Comparison of ENCODE assay signal across 8 cellular contexts in genomic region chr3:129280183-129280582, GRCh38. TPM values are rescaled to one million over a fixed set of nuclear protein-coding genes. Genes with fewer than 3 reads are reported as not detected.
DNase-seq lines count a peak whose midpoint lies in the region; ATAC-seq, FAIRE-seq and TF ChIP-seq lines count a peak whose summit lies in the region.

No MANE protein-coding gene starts in this region.

- BruUV-seq in Calu3 (replicated peaks; lab: Mats Ljungman, UMichigan) (TSS peak; percentile 30), endothelial cell of umbilical vein (replicated peaks; lab: Mats Ljungman, UMichigan) (no TSS peak)

- H3K27me3 ChIP-seq in OCI-LY1 (ENCODE audit: insufficient read depth, low read length): no peaks in the 10 kb centered on the region
- H3K27me3 ChIP-seq in endothelial cell of umbilical vein (ENCODE audit: control insufficient read depth in 2 of 2, insufficient read depth in 2 of 2, low read length in 2 of 2): no peaks in the 10 kb centered on the region
- no peaks in the 10 kb centered on the region for H3K27me3 ChIP-seq in neuron (ENCODE audit: insufficient read depth, low read length)

- peaks cover 26% of the 10 kb centered on the region for H3K4me1 Mint-ChIP-seq in Calu3 (ENCODE audit: low read depth, unreplicated experiment)

- no peak for TF ChIP-seq POLR2A in endothelial cell of umbilical vein (IDR thresholded peaks at IDR 0.05; ENCODE audit: low read depth, low read length)

- H4K20me1 ChIP-seq in OCI-LY1 (ENCODE audit: insufficient read depth, low read length): no peaks in the 10 kb centered on the region
- no peaks in the 10 kb centered on the region for H4K20me1 ChIP-seq in endothelial cell of umbilical vein (replicated peaks; ENCODE audit: control insufficient read depth, extremely low read depth, insufficient read depth, low read length)

- H3K36me3 ChIP-seq in OCI-LY1 (ENCODE audit: insufficient read depth, low read length) (peaks cover 61% of the 10 kb centered on the region), endothelial cell of umbilical vein (ENCODE audit: control insufficient read depth in 2 of 2, extremely low read depth in 1 of 2, insufficient read depth in 2 of 2, low read length in 2 of 2) (peaks cover 10 to 15% of the 10 kb centered on the region in 2 experiments), neuron (ENCODE audit: insufficient read depth, low read length) (peaks cover 25% of the 10 kb centered on the region)

- peaks cover 57% of the 10 kb centered on the region for H3K36me3 Mint-ChIP-seq in Calu3 (ENCODE audit: insufficient read depth, unreplicated experiment)

- no peaks in the 10 kb centered on the region for H3K9me1 ChIP-seq in endothelial cell of umbilical vein (replicated peaks; ENCODE audit: control insufficient read depth, extremely low read depth, insufficient read depth, low read length)

- DNase-seq in Calu3 (no peak), endothelial cell of umbilical vein (ENCODE audit: low read depth, low spot score) (no peak), NOMO-1 treated with DMSO at 0.1 percent for 48 hours (lab: John Stamatoyannopoulos, UW; ENCODE audit: unreplicated experiment) (no peak), hypothalamus (lab: John Stamatoyannopoulos, UW) (no peak)

- H3K9me2 ChIP-seq in OCI-LY1 (ENCODE audit: low read depth, low read length): no peaks in the 10 kb centered on the region

- POLR2A ChIA-PET in endothelial cell of umbilical vein (lab: Charles Lee): interaction anchor here (0.5 to 1.4 kb wide), 3 partner anchors 33 to 87 kb away, joined by 3 to 12 read pairs (median 7); a partner anchor contains a TSS

- no peaks in the 10 kb centered on the region for H3K9me3 Mint-ChIP-seq in Calu3 (ENCODE audit: low read depth, unreplicated experiment)

- H3F3A ChIP-seq in OCI-LY1 (ENCODE audit: insufficient read depth, low read length): 0 out of 2 replicates have a peak, but pooled peaks cover 13% of the 10 kb centered on the region

- H2AFZ ChIP-seq in OCI-LY1 (ENCODE audit: low read length): no peak overlapping the region
- no peak overlapping the region for H2AFZ ChIP-seq in endothelial cell of umbilical vein (ENCODE audit: low read depth, low read length)
- H2AFZ ChIP-seq in neuron (ENCODE audit: low read depth, low read length): no peak overlapping the region

- H3K27ac ChIP-seq in OCI-LY1 (ENCODE audit: low read depth, low read length, poor library complexity, severe bottlenecking) (peak overlapping the region; percentile 96), endothelial cell of umbilical vein (ENCODE audit: insufficient read depth, low read depth, low read length) (no peak overlapping the region)

- CTCF ChIA-PET in Calu3 (lab: Charles Lee) (interaction anchor here (1.2 kb wide), 1 partner anchor 31 kb away, joined by 3 read pairs; the partner anchor contains the start of gene COPG1), endothelial cell of umbilical vein (lab: Charles Lee) (interaction anchor here (0.7 to 2.3 kb wide), 4 partner anchors 36 to 310 kb away, joined by 3 to 19 read pairs (median 3); a partner anchor contains a TSS)

- H3K79me2 ChIP-seq in OCI-LY1 (ENCODE audit: insufficient read depth, low read length): peaks cover 39% of the 10 kb centered on the region
- H3K79me2 ChIP-seq in endothelial cell of umbilical vein (ENCODE audit: control insufficient read depth, insufficient read depth, low read length): peaks cover 11% of the 10 kb centered on the region

- no peak for ATAC-seq in GM18498 (IDR thresholded peaks at IDR 0.05; ENCODE audit: unreplicated experiment)
- ATAC-seq in HG03097 (IDR thresholded peaks at IDR 0.05; ENCODE audit: low FRiP score, unreplicated experiment): no peak

- peak overlapping the region; percentile 96 for H3K27ac Mint-ChIP-seq in Calu3 (ENCODE audit: unreplicated experiment)

- H3K4me3 ChIP-seq in OCI-LY1 (ENCODE audit: low read depth, low read length, poor library complexity, severe bottlenecking) (peak overlapping the region; percentile 95), endothelial cell of umbilical vein (replicated peaks in 1 of 3; ENCODE audit: insufficient read depth in 1 of 3, low read depth in 1 of 3, low read length in 3 of 3) (peak overlapping the region in 1 of 3 experiments; percentile 89), neuron (ENCODE audit: low read length) (peak overlapping the region; percentile 56)

- no peaks in the 10 kb centered on the region for H3K27me3 Mint-ChIP-seq in Calu3 (ENCODE audit: unreplicated experiment)

- no peak for FAIRE-seq in endothelial cell of umbilical vein (lab: Jason Lieb, UNC)

- dilution Hi-C loops in endothelial cell of umbilical vein (cut with MboI; ENCODE audit: extremely low pct_ligation_motif_present, low sequenced_read_pairs): no loop called here

- no peaks in the 10 kb centered on the region for H3K9me3 ChIP-seq in OCI-LY1 (ENCODE audit: low read length)
- no peaks in the 10 kb centered on the region for H3K9me3 ChIP-seq in endothelial cell of umbilical vein (replicated peaks; ENCODE audit: control insufficient read depth, insufficient read depth, low read length)
- no peaks in the 10 kb centered on the region for H3K9me3 ChIP-seq in neuron (ENCODE audit: low read length)

- TF ChIP-seq CTCF in Calu3 (IDR thresholded peaks at IDR 0.05; ENCODE audit: unreplicated experiment) (no peak), OCI-LY1 (IDR thresholded peaks at IDR 0.05; ENCODE audit: low read length) (no peak), endothelial cell of umbilical vein (IDR thresholded peaks at IDR 0.05; ENCODE audit: extremely low read depth in 1 of 2, insufficient read depth in 1 of 2, low read depth in 1 of 2, low read length in 2 of 2) (no peak)

- H3K4me1 ChIP-seq in OCI-LY1 (ENCODE audit: insufficient read depth, low read length, severe bottlenecking) (peaks cover 88% of the 10 kb centered on the region), endothelial cell of umbilical vein (ENCODE audit: control insufficient read depth, extremely low read depth, insufficient read depth, low read length) (peaks cover 15% of the 10 kb centered on the region), neuron (ENCODE audit: insufficient read depth, low read length) (peaks cover 15% of the 10 kb centered on the region)

- H3K9ac ChIP-seq in OCI-LY1 (ENCODE audit: low read length) (peak overlapping the region; percentile 92), endothelial cell of umbilical vein (replicated peaks; ENCODE audit: extremely low read depth, insufficient read depth, low read length) (peak overlapping the region; percentile 86)

- intact Hi-C loops in Calu3 (cut with micrococcal nuclease; ENCODE audit: unreplicated experiment): no loop called here
- intact Hi-C loops in endothelial cell of umbilical vein (cut with micrococcal nuclease): no loop called here

- H3K4me2 ChIP-seq in OCI-LY1 (ENCODE audit: low read length) (peak overlapping the region; percentile 84), endothelial cell of umbilical vein (ENCODE audit: insufficient read depth, low read length) (peak overlapping the region; percentile 95)

- peak overlapping the region; percentile 89 for H3K4me3 Mint-ChIP-seq in Calu3 (ENCODE audit: low read depth, unreplicated experiment)

TF ChIP-seq in endothelial cell of umbilical vein, 7 proteins besides CTCF, POLR2A, EP300 and RAD21:
- TF ChIP-seq FOS (IDR thresholded peaks at IDR 0.05; ENCODE audit: borderline replicate concordance, insufficient read depth, low read length) (no peak), GATA2 (IDR thresholded peaks at IDR 0.05; ENCODE audit: insufficient read depth, insufficient read length, low read depth, low read length) (no peak), MYC (IDR thresholded peaks at IDR 0.05; ENCODE audit: low read depth, low read length) (no peak), JUN (IDR thresholded peaks at IDR 0.05; ENCODE audit: borderline replicate concordance, insufficient read depth, insufficient read length, low read depth) (no peak), MAX (IDR thresholded peaks at IDR 0.05; ENCODE audit: insufficient read depth, insufficient read length) (no peak), EZH2 (IDR thresholded peaks at IDR 0.05; ENCODE audit: borderline replicate concordance, low read depth, low read length, severe bottlenecking) (no peak), POLR2AphosphoS5 (IDR thresholded peaks at IDR 0.05; ENCODE audit: insufficient read depth, low read depth, low read length) (no peak)

RNA-seq across cellular contexts. Expression of gene HMCES, which starts 1.5 kb away (rescaled TPM):
- total RNA-seq in Calu3 (2022): 67.1 and 83.6 TPM in 2 replicates
- 38.9 and 40.8 TPM in 2 replicates for total RNA-seq in endothelial cell of umbilical vein
- 21.7 and 30.6 TPM in 2 replicates for polyA plus RNA-seq in endothelial cell of umbilical vein
- polyA plus RNA-seq in endothelial cell of umbilical vein (2011; cell fraction: cytosol; rRNA removed): 31.6 and 40.7 TPM in 2 replicates
- 24.2 and 26.0 TPM in 2 replicates for polyA plus RNA-seq in endothelial cell of umbilical vein (2011; cell fraction: nucleus; rRNA removed)
- 25.9 and 32.4 TPM in 2 replicates for polyA plus RNA-seq in endothelial cell of umbilical vein (2012)
- polyA minus RNA-seq in endothelial cell of umbilical vein: 16.4 and 17.8 TPM in 2 replicates
- 12.2 TPM for polyA minus RNA-seq in endothelial cell of umbilical vein (2011; cell fraction: cytosol; rRNA and poly(A)+ RNA removed)
- 5.3 and 7.0 TPM in 2 replicates for polyA minus RNA-seq in endothelial cell of umbilical vein (2011; cell fraction: nucleus; rRNA and poly(A)+ RNA removed)

RNA-seq across cellular contexts. Expression of gene COPG1, which starts 30.8 kb away (rescaled TPM):
- 295 and 302 TPM in 2 replicates for total RNA-seq in Calu3 (2022)
- 202 and 203 TPM in 2 replicates for total RNA-seq in endothelial cell of umbilical vein
- polyA plus RNA-seq in endothelial cell of umbilical vein: 112 and 113 TPM in 2 replicates
- polyA plus RNA-seq in endothelial cell of umbilical vein (2011; cell fraction: cytosol; rRNA removed): 114 and 134 TPM in 2 replicates
- polyA plus RNA-seq in endothelial cell of umbilical vein (2011; cell fraction: nucleus; rRNA removed): 170 and 176 TPM in 2 replicates
- 166 and 187 TPM in 2 replicates for polyA plus RNA-seq in endothelial cell of umbilical vein (2012)
- 280 and 310 TPM in 2 replicates for polyA minus RNA-seq in endothelial cell of umbilical vein
- 97.3 TPM for polyA minus RNA-seq in endothelial cell of umbilical vein (2011; cell fraction: cytosol; rRNA and poly(A)+ RNA removed)
- 127 and 133 TPM in 2 replicates for polyA minus RNA-seq in endothelial cell of umbilical vein (2011; cell fraction: nucleus; rRNA and poly(A)+ RNA removed)
